In the genomic region with DNA sequence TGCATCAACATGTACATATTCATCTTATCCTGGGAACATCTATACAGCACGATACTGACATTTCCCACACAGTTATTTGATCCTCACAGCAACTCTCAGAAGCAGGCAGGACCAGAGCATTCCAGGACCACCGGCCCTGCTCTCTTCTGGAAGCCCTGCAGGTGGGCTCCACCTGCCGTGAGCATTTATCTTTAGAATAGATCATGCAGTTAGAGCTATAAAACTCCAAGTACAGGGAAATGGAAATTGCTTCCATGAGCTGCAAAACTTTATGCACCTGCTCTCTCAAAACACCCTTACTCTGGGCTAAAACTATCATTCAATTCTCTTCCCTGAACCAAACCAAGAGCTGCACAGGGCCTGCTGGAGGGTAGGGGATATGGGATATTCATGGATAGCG, we compare ENCODE assay signal across 2 cellular contexts.
A peak's percentile ranks its signal among the peaks of the same experiment; 100 is the strongest.
TF ChIP-seq lines count a peak whose summit lies in the region.

No MANE protein-coding gene starts in this region.

TF ChIP-seq in IMR-90, 13 proteins besides CTCF, POLR2A, EP300 and RAD21:
- TF ChIP-seq MAFK (IDR thresholded peaks at IDR 0.05; ENCODE audit: low read depth, low read length) = no peak
- TF ChIP-seq BHLHE40 (IDR thresholded peaks at IDR 0.05; ENCODE audit: low read depth, low read length) = no peak
- TF ChIP-seq SMC3 (IDR thresholded peaks at IDR 0.05; ENCODE audit: low read depth, low read length) = no peak
- TF ChIP-seq RCOR1 (IDR thresholded peaks at IDR 0.05; ENCODE audit: insufficient replicate concordance, low read length) = no peak
- no peak for TF ChIP-seq CHD1 (IDR thresholded peaks at IDR 0.05; ENCODE audit: low read depth, low read length)
- TF ChIP-seq RFX5 (IDR thresholded peaks at IDR 0.05; ENCODE audit: low read depth, low read length) = no peak
- no peak for TF ChIP-seq FOS (IDR thresholded peaks at IDR 0.05; ENCODE audit: low read depth, low read length)
- TF ChIP-seq NFE2L2 (IDR thresholded peaks at IDR 0.05; ENCODE audit: low read depth, low read length) = no peak

TF ChIP-seq in H1, 55 proteins besides CTCF, POLR2A, EP300 and RAD21:
- TF ChIP-seq NANOG (IDR thresholded peaks at IDR 0.05; ENCODE audit: insufficient read depth, low read depth, low read length, poor library complexity, severe bottlenecking) = peak; percentile 27
- TF ChIP-seq CBX8 (IDR thresholded peaks at IDR 0.05; ENCODE audit: borderline replicate concordance, low read depth, low read length) = no peak
- TF ChIP-seq, protein P1, sequence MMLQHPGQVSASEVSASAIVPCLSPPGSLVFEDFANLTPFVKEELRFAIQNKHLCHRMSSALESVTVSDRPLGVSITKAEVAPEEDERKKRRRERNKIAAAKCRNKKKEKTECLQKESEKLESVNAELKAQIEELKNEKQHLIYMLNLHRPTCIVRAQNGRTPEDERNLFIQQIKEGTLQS (IDR thresholded peaks at IDR 0.05; ENCODE audit: insufficient read depth, low read depth, low read length) = no peak
